In genomic region chr12:70645494-70646317, GRCh38 we compare ENCODE assay signal across 7 cellular contexts.
DNase-seq lines count a peak whose midpoint lies in the region; ATAC-seq lines count a peak whose summit lies in the region.

No MANE protein-coding gene starts in this region.

- peak overlapping the region; percentile 67 for H3K9ac ChIP-seq in adipocyte (ENCODE audit: low read length)

- H3K9me3 ChIP-seq in adipocyte (ENCODE audit: control insufficient read depth, low read length): no peaks in the 10 kb centered on the region

- H3K27me3 ChIP-seq in adipocyte (replicated peaks; ENCODE audit: control insufficient read depth, insufficient read depth, low read length): no peaks in the 10 kb centered on the region

- DNase-seq in adipocyte (ENCODE audit: low read depth) (peak; percentile 86), iPS DF 4.7 (ENCODE audit: extremely low read depth, low spot score) (peak; percentile 49), D341Med (ENCODE audit: low spot score) (no peak), NCI-H2171 (lab: John Stamatoyannopoulos, UW) (no peak)
- DNase-seq in stimulated activated CD8-positive, alpha-beta memory T cell treated with anti-CD3 and anti-CD28 coated beads, Interleukin-15, amount 100 ng/mL, for 1 hour (ENCODE audit: low read depth): peak; percentile 1

- H3K4me1 ChIP-seq in adipocyte (ENCODE audit: control insufficient read depth, insufficient read depth, low read length): peaks cover 28% of the 10 kb centered on the region

- no peaks in the 10 kb centered on the region for H3K36me3 ChIP-seq in adipocyte (ENCODE audit: control insufficient read depth, insufficient read depth, low read length, severe bottlenecking)

- H3K4me3 ChIP-seq in adipocyte (ENCODE audit: low read length): peak overlapping the region; percentile 70

- ATAC-seq in GM19438 (IDR thresholded peaks at IDR 0.05; ENCODE audit: low read depth, unreplicated experiment) (peak; percentile 78), HG03442 (IDR thresholded peaks at IDR 0.05; ENCODE audit: unreplicated experiment) (peak; percentile 85)

Comparison
In these comparisons a context has a peak if more than half of its experiments do, and no peak if none do; other contexts are left out.
1. DNase-seq: peak in adipocyte (single experiment), iPS DF 4.7 (single experiment) and stimulated activated CD8-positive, alpha-beta memory T cell treated with anti-CD3 and anti-CD28 coated beads, Interleukin-15, amount 100 ng/mL, for 1 hour (single experiment); none in D341Med (single experiment) and NCI-H2171 (single experiment).